Comparison of ENCODE assay signal across 1 cellular context in the genomic region with DNA sequence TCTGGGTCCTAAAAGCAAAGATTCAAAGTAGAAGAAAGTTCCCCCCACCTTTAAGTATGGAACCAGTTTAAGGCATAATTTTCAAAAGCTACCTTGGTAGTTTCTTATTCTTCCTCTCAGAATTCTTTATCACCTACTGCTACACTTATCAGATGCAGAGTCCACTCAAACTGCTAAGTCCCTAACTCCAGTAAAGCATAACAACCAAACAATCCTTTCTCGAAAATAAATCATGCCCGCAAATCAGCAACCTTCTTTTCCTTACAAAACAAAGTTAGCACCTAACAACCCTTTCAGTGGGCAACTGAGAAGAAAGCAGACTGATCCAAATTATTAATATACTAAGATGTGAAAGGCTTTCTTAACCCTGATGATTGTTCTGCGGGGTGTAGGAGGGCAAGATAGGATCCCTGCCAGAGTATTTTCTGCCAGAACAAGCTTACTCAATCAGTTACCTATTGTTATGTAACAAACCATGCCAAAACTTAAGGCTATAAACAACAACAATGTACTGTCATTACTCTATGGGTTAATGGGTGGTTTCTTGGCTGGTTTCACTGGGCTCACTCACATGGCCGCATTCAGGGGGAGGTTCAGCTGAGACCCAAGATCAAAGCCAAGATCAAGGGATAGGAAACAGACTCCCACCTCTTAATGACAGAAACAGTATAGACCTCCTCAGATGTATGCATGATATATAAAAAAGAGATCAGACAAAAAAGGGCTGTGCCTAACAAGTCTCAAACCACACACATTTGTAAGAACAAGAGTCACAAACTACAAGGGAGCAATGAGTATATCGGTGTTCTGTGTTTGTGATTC.
TF ChIP-seq lines count a peak whose summit lies in the region.

No MANE protein-coding gene starts in this region.

TF ChIP-seq in HepG2, 621 proteins besides CTCF, POLR2A, EP300 and RAD21:
- no peak for TF ChIP-seq ZBTB21 (CRISPR knock-in tag; IDR thresholded peaks at IDR 0.05)
- TF ChIP-seq, protein P1, sequence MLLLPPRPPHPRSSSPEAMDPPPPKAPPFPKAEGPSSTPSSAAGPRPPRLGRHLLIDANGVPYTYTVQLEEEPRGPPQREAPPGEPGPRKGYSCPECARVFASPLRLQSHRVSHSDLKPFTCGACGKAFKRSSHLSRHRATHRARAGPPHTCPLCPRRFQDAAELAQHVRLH (CRISPR knock-in tag; IDR thresholded peaks at IDR 0.05; ENCODE audit: borderline replicate concordance, low read depth): no peak
- no peak for TF ChIP-seq GABPB1 (CRISPR knock-in tag; IDR thresholded peaks at IDR 0.05)
- no peak for TF ChIP-seq GPN1 (CRISPR knock-in tag; IDR thresholded peaks at IDR 0.05; ENCODE audit: borderline replicate concordance)
- TF ChIP-seq RAD51 (IDR thresholded peaks at IDR 0.05; ENCODE audit: borderline replicate concordance): no peak
- TF ChIP-seq NCOA2 (CRISPR knock-in tag; IDR thresholded peaks at IDR 0.05): no peak
- no peak for TF ChIP-seq ZNF558 (CRISPR knock-in tag; IDR thresholded peaks at IDR 0.05; ENCODE audit: borderline replicate concordance)
- no peak for TF ChIP-seq ZNF530 (CRISPR knock-in tag; IDR thresholded peaks at IDR 0.05; ENCODE audit: low read depth)
- TF ChIP-seq NCOA5 (CRISPR knock-in tag; IDR thresholded peaks at IDR 0.05): no peak
- TF ChIP-seq, protein P2, sequence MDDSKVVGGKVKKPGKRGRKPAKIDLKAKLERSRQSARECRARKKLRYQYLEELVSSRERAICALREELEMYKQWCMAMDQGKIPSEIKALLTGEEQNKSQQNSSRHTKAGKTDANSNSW (CRISPR knock-in tag; IDR thresholded peaks at IDR 0.05; ENCODE audit: borderline replicate concordance): no peak
- no peak for TF ChIP-seq HNF4A (CRISPR knock-in tag; IDR thresholded peaks at IDR 0.05)
